2 cellular contexts compared by ENCODE assay signal in genomic region chr14:29800961-29801360, GRCh38.
TF ChIP-seq lines count a peak whose summit lies in the region.

No MANE protein-coding gene starts in this region.

TF ChIP-seq in H1, 55 proteins besides CTCF, POLR2A, EP300 and RAD21:
- TF ChIP-seq CEBPB (IDR thresholded peaks at IDR 0.05; ENCODE audit: low read depth, low read length) (no peak), SRF (IDR thresholded peaks at IDR 0.05; ENCODE audit: low read depth, low read length) (no peak)

TF ChIP-seq in neural cell, 6 proteins besides CTCF, POLR2A, EP300 and RAD21:
- TF ChIP-seq EZH2 (IDR thresholded peaks at IDR 0.05; ENCODE audit: borderline replicate concordance, insufficient read depth, low read length, poor library complexity, severe bottlenecking), result no peak
- TF ChIP-seq MXI1 (conservative IDR thresholded peaks at IDR 0.05; ENCODE audit: poor library complexity, severe bottlenecking), result no peak
- TF ChIP-seq, protein P1, sequence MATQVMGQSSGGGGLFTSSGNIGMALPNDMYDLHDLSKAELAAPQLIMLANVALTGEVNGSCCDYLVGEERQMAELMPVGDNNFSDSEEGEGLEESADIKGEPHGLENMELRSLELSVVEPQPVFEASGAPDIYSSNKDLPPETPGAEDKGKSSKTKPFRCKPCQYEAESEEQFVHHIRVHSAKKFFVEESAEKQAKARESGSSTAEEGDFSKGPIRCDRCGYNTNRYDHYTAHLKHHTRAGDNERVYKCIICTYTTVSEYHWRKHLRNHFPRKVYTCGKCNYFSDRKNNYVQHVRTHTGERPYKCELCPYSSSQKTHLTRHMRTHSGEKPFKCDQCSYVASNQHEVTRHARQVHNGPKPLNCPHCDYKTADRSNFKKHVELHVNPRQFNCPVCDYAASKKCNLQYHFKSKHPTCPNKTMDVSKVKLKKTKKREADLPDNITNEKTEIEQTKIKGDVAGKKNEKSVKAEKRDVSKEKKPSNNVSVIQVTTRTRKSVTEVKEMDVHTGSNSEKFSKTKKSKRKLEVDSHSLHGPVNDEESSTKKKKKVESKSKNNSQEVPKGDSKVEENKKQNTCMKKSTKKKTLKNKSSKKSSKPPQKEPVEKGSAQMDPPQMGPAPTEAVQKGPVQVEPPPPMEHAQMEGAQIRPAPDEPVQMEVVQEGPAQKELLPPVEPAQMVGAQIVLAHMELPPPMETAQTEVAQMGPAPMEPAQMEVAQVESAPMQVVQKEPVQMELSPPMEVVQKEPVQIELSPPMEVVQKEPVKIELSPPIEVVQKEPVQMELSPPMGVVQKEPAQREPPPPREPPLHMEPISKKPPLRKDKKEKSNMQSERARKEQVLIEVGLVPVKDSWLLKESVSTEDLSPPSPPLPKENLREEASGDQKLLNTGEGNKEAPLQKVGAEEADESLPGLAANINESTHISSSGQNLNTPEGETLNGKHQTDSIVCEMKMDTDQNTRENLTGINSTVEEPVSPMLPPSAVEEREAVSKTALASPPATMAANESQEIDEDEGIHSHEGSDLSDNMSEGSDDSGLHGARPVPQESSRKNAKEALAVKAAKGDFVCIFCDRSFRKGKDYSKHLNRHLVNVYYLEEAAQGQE (IDR thresholded peaks at IDR 0.05; ENCODE audit: borderline replicate concordance), result no peak
TF ChIP-seq in neural cell: peak in this region for 0.
